ENCODE assay signal across 27 cellular contexts in genomic region chr20:44447827-44448419, GRCh38.
"Had no signal": no experiment of that assay in that cellular context is flagged by ENCODE, and none has a peak within 500 bp of the region (broad histone marks: within the 10 kb centered on the region; RNA-seq: fewer than 3 reads in every experiment).

No MANE protein-coding gene starts in this region.

- H3K4me3 ChIP-seq: ascending aorta, cardiac muscle cell, coronary artery, dorsolateral prefrontal cortex, upper lobe of left lung had no signal

- H3K27ac Mint-ChIP-seq: activated naive CD8-positive, alpha-beta T cell; brain; mesothelial cell of epicardium; stimulated activated naive CD8-positive, alpha-beta T cell treated with anti-CD3 and anti-CD28 coated beads, Interleukin-15, amount 100 ng/mL, for 72 hours; T-helper 17 cell had no signal

- H3K36me3 Mint-ChIP-seq: activated naive CD8-positive, alpha-beta T cell; brain; mesothelial cell of epicardium; naive thymus-derived CD4-positive, alpha-beta T cell had no signal

- ATAC-seq: activated CD4-positive, CD25-positive, alpha-beta regulatory T cell treated with anti-CD3 and anti-CD28 coated beads, Interleukin-2, amount 50 U/mL, for 24 hours; naive thymus-derived CD4-positive, alpha-beta T cell; right cardiac atrium; stimulated activated naive CD8-positive, alpha-beta T cell treated with anti-CD3 and anti-CD28 coated beads, Interleukin-15, amount 100 ng/mL, for 72 hours; T-helper 17 cell had no signal

- FAIRE-seq: frontal cortex, islet of Langerhans had no signal

- H3K9me3 Mint-ChIP-seq: brain; mesothelial cell of epicardium; stimulated activated naive CD8-positive, alpha-beta T cell treated with anti-CD3 and anti-CD28 coated beads, Interleukin-15, amount 100 ng/mL, for 72 hours had no signal

- H3K4me3 Mint-ChIP-seq: activated naive CD8-positive, alpha-beta T cell; brain; mesothelial cell of epicardium; naive thymus-derived CD4-positive, alpha-beta T cell; stimulated activated naive CD8-positive, alpha-beta T cell treated with anti-CD3 and anti-CD28 coated beads, Interleukin-15, amount 100 ng/mL, for 72 hours; T-helper 17 cell had no signal

- H3K4me1 Mint-ChIP-seq: brain; mesothelial cell of epicardium; naive thymus-derived CD4-positive, alpha-beta T cell; stimulated activated naive CD8-positive, alpha-beta T cell treated with anti-CD3 and anti-CD28 coated beads, Interleukin-15, amount 100 ng/mL, for 72 hours; T-helper 17 cell had no signal

- H3K27me3 Mint-ChIP-seq: activated naive CD8-positive, alpha-beta T cell; stimulated activated naive CD8-positive, alpha-beta T cell treated with anti-CD3 and anti-CD28 coated beads, Interleukin-15, amount 100 ng/mL, for 72 hours had no signal

- H3K4me1 ChIP-seq: ascending aorta had no signal

- H3K27ac ChIP-seq: ascending aorta, cardiac muscle cell, coronary artery, dorsolateral prefrontal cortex, upper lobe of left lung, WERI-Rb-1 had no signal

- H3K36me3 ChIP-seq: ascending aorta, cardiac muscle cell, upper lobe of left lung, WERI-Rb-1 had no signal

- DNase-seq: activated CD4-positive, alpha-beta T cell treated with anti-CD3 and anti-CD28 coated beads for 48 hours; activated CD4-positive, alpha-beta T cell treated with anti-CD3 and anti-CD28 coated beads, Interleukin-2, amount 50 U/mL, for 48 hours; activated CD8-positive, alpha-beta memory T cell treated with anti-CD3 and anti-CD28 coated beads for 24 hours; activated effector memory CD4-positive, alpha-beta T cell treated with Interleukin-2 at 50 U/mL for 16 hours; activated naive CD4-positive, alpha-beta T cell treated with Interleukin-2 at 50 U/mL for 16 hours; cerebellar nuclear complex; dorsolateral prefrontal cortex; effector memory CD4-positive, alpha-beta T cell; naive thymus-derived CD4-positive, alpha-beta T cell; posterior cingulate gyrus; right cardiac atrium; stimulated activated CD4-positive, alpha-beta T cell treated with anti-CD3 and anti-CD28 coated beads, Interleukin-2, amount 100 ng/mL, for 48 hours; stimulated activated naive CD8-positive, alpha-beta T cell treated with anti-CD3 and anti-CD28 coated beads, Interleukin-15, amount 100 ng/mL, for 72 hours; substantia nigra; T-helper 17 cell; T1000; upper lobe of left lung; WERI-Rb-1 had no signal

- H3K9me3 ChIP-seq: ascending aorta, upper lobe of left lung had no signal
